In genomic region chr9:178970-179383, GRCh38 we compare ENCODE assay signal across 8 cellular contexts. TPM values are rescaled to one million over a fixed set of nuclear protein-coding genes. Genes with fewer than 3 reads are reported as not detected.
DNase-seq lines count a peak whose midpoint lies in the region; ATAC-seq and TF ChIP-seq lines count a peak whose summit lies in the region.
"Not testable (repeated sequence)": the region's sequence is repeated elsewhere in the genome, so short reads cannot be mapped to it uniquely, and the experiment has no call there.

Gene ZNG1A (minus strand): TSS chr9:179056. CDS start chr9:178969, 87 bp downstream.

- peak within 1 kb of the TSS; percentile 73 for H3K4me3 Mint-ChIP-seq in Calu3 (ENCODE audit: low read depth, unreplicated experiment)
- H3K4me3 Mint-ChIP-seq in activated T-cell treated with anti-CD3 and anti-CD28 coated beads, Interleukin-2, amount 50 U/mL, for 72 hours: peak within 1 kb of the TSS; percentile 90 to 96
- peak within 1 kb of the TSS; percentile 91 for H3K4me3 Mint-ChIP-seq in stimulated activated naive CD8-positive, alpha-beta T cell treated with anti-CD3 and anti-CD28 coated beads, Interleukin-15, Interleukin-2, amounts not matched to agents 100 ng/mL and 50 ng/mL, for 24 hours

- H3K36me3 Mint-ChIP-seq in Calu3 (ENCODE audit: insufficient read depth, unreplicated experiment); activated T-cell treated with anti-CD3 and anti-CD28 coated beads, Interleukin-2, amount 50 U/mL, for 72 hours (ENCODE audit: insufficient read depth in 2 of 2); stimulated activated naive CD8-positive, alpha-beta T cell treated with anti-CD3 and anti-CD28 coated beads, Interleukin-15, Interleukin-2, amounts not matched to agents 100 ng/mL and 50 ng/mL, for 24 hours (ENCODE audit: low read depth): not testable (repeated sequence)

- H3K27ac Mint-ChIP-seq in Calu3 (ENCODE audit: unreplicated experiment): peak within 1 kb of the TSS; percentile 79
- peak within 1 kb of the TSS; percentile 97 for H3K27ac Mint-ChIP-seq in activated T-cell treated with anti-CD3 and anti-CD28 coated beads, Interleukin-2, amount 50 U/mL, for 72 hours
- H3K27ac Mint-ChIP-seq in stimulated activated naive CD8-positive, alpha-beta T cell treated with anti-CD3 and anti-CD28 coated beads, Interleukin-15, Interleukin-2, amounts not matched to agents 100 ng/mL and 50 ng/mL, for 24 hours: peak within 1 kb of the TSS; percentile 94

- DNase-seq in Calu3 (peak; percentile 89), NCI-H128 (lab: John Stamatoyannopoulos, UW; ENCODE audit: unreplicated experiment) (peak; percentile 74), SW480 (ENCODE audit: low spot score) (peak; percentile 84), kidney epithelial cell (ENCODE audit: low read depth) (peak; percentile 12)
- peak; percentile 83 to 92 for DNase-seq in activated T-cell treated with anti-CD3 and anti-CD28 coated beads, Interleukin-2, amount 50 U/mL, for 72 hours
- DNase-seq in effector CD8-positive, alpha-beta T cell (lab: John Stamatoyannopoulos, UW): peak; percentile 69
- not testable (repeated sequence) for DNase-seq in retinal pigment epithelial cell (ENCODE audit: low read depth)

- not testable (repeated sequence) for H3K27me3 Mint-ChIP-seq in Calu3 (ENCODE audit: unreplicated experiment); activated T-cell treated with anti-CD3 and anti-CD28 coated beads, Interleukin-2, amount 50 U/mL, for 72 hours (ENCODE audit: low read depth); stimulated activated naive CD8-positive, alpha-beta T cell treated with anti-CD3 and anti-CD28 coated beads, Interleukin-15, Interleukin-2, amounts not matched to agents 100 ng/mL and 50 ng/mL, for 24 hours

- H3K4me3 ChIP-seq in kidney epithelial cell (ENCODE audit: low read depth, low read length): peak within 1 kb of the TSS; percentile 44
- peak within 1 kb of the TSS; percentile 44 for H3K4me3 ChIP-seq in retinal pigment epithelial cell (ENCODE audit: low read length)

- not testable (repeated sequence) for H3K27me3 ChIP-seq in kidney epithelial cell (ENCODE audit: control insufficient read depth, insufficient read depth, low read length)

- TF ChIP-seq CTCF in Calu3 (IDR thresholded peaks at IDR 0.05; ENCODE audit: unreplicated experiment); kidney epithelial cell (IDR thresholded peaks at IDR 0.05; ENCODE audit: insufficient read depth, low read length, poor library complexity, severe bottlenecking); retinal pigment epithelial cell (conservative IDR thresholded peaks at IDR 0.05; ENCODE audit: low read depth, low read length): not testable (repeated sequence)

- CTCF ChIA-PET in Calu3 (lab: Charles Lee): not testable (repeated sequence)

- BruUV-seq in Calu3 (replicated peaks; lab: Mats Ljungman, UMichigan): not testable (repeated sequence)

- not testable (repeated sequence) for H3K36me3 ChIP-seq in kidney epithelial cell (ENCODE audit: control insufficient read depth, insufficient read depth, low read length)

- not testable (repeated sequence) for H3K4me1 Mint-ChIP-seq in Calu3 (ENCODE audit: low read depth, unreplicated experiment); stimulated activated naive CD8-positive, alpha-beta T cell treated with anti-CD3 and anti-CD28 coated beads, Interleukin-15, Interleukin-2, amounts not matched to agents 100 ng/mL and 50 ng/mL, for 24 hours (ENCODE audit: low read depth)
- H3K4me1 Mint-ChIP-seq in activated T-cell treated with anti-CD3 and anti-CD28 coated beads, Interleukin-2, amount 50 U/mL, for 72 hours (ENCODE audit: low read depth): peaks cover 17% of the 10 kb centered on the region

- not testable (repeated sequence) for H3K9me3 Mint-ChIP-seq in Calu3 (ENCODE audit: low read depth, unreplicated experiment); activated T-cell treated with anti-CD3 and anti-CD28 coated beads, Interleukin-2, amount 50 U/mL, for 72 hours; stimulated activated naive CD8-positive, alpha-beta T cell treated with anti-CD3 and anti-CD28 coated beads, Interleukin-15, Interleukin-2, amounts not matched to agents 100 ng/mL and 50 ng/mL, for 24 hours

- intact Hi-C loops in Calu3 (cut with micrococcal nuclease; ENCODE audit: unreplicated experiment): not testable (repeated sequence)

- ATAC-seq in activated T-cell treated with anti-CD3 and anti-CD28 coated beads, Interleukin-2, amount 50 U/mL, for 72 hours (replicated peaks in 1 of 2): not testable (repeated sequence)

RNA-seq across cellular contexts. Expression of gene ZNG1A, which starts in this region (rescaled TPM):
- 41.7 and 54.4 TPM in 2 replicates for total RNA-seq in Calu3 (2022)
- 10 to 100 TPM; 28.5 to 34.8 TPM for total RNA-seq in activated T-cell treated with anti-CD3 and anti-CD28 coated beads, Interleukin-2, amount 50 U/mL, for 72 hours
- 29.7 and 33.3 TPM in 2 replicates for total RNA-seq in kidney epithelial cell
